1 cellular context compared by ENCODE assay signal in the genomic region with DNA sequence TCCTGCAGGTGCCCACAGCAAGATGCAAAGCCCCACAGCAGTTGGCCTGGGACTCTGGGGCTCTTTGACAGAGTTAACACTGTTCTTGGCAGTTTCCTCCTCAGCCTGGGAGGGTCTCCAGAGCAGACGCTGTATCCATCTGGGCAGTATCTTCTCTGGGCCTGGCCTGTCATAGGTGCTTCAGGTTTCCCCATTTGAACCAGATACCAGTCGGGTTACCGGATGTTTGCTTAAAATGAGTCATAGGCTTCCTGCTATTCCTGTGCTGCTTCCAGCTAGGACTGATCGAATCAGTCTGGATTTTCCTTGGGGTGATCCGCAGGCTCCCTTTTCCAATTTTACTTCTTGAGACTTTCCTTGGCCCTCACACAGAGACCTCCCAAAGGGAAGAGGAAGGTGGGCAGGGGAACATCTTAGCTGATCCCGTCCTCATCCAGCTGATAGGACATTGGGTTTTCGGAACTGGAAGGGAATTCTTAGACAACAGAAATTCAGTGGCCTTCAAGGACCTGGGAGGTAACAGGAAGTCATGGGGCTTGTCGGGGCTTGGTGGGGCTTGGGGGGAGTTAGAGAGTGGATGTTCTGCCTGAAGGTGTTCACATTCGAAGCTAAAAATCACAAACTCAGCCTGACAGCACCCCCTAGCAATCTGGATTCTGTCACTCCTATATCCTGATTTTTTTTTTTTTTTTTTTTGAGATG.
TF ChIP-seq lines count a peak whose summit lies in the region.

No MANE protein-coding gene starts in this region.

TF ChIP-seq in HepG2, 621 proteins besides CTCF, POLR2A, EP300 and RAD21 (continued from another document and continues in another):
- TF ChIP-seq, protein P1, sequence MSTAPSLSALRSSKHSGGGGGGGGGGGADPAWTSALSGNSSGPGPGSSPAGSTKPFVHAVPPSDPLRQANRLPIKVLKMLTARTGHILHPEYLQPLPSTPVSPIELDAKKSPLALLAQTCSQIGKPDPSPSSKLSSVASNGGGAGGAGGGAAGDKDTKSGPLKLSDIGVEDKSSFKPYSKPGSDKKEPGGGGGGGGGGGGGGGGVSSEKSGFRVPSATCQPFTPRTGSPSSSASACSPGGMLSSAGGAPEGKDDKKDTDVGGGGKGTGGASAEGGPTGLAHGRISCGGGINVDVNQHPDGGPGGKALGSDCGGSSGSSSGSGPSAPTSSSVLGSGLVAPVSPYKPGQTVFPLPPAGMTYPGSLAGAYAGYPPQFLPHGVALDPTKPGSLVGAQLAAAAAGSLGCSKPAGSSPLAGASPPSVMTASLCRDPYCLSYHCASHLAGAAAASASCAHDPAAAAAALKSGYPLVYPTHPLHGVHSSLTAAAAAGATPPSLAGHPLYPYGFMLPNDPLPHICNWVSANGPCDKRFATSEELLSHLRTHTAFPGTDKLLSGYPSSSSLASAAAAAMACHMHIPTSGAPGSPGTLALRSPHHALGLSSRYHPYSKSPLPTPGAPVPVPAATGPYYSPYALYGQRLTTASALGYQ (CRISPR knock-in tag; IDR thresholded peaks at IDR 0.05), result peak; percentile 53; the same call in 1 of the 2 replicates
- TF ChIP-seq HNRNPLL (IDR thresholded peaks at IDR 0.05; ENCODE audit: low read depth, low read length, poor library complexity, severe bottlenecking) (no peak), ZNF792 (CRISPR knock-in tag; IDR thresholded peaks at IDR 0.05) (0 out of 2 replicates have a peak, but pooled peaks have one; percentile 56), SP1 (IDR thresholded peaks at IDR 0.05) (no peak), SP1 (CRISPR knock-in tag; IDR thresholded peaks at IDR 0.05) (no peak), RBAK (CRISPR knock-in tag; IDR thresholded peaks at IDR 0.05) (no peak), ZNF660 (CRISPR knock-in tag; IDR thresholded peaks at IDR 0.05; ENCODE audit: borderline replicate concordance, low read depth) (no peak), ZNF775 (CRISPR knock-in tag; IDR thresholded peaks at IDR 0.05; ENCODE audit: borderline replicate concordance) (no peak), ZNF619 (CRISPR knock-in tag; IDR thresholded peaks at IDR 0.05) (no peak), PHB2 (IDR thresholded peaks at IDR 0.05; ENCODE audit: partially characterized antibody) (no peak), WIZ (CRISPR knock-in tag; IDR thresholded peaks at IDR 0.05) (no peak), KDM5A (IDR thresholded peaks at IDR 0.05; ENCODE audit: borderline replicate concordance, low read length) (no peak), NR1H2 (CRISPR knock-in tag; IDR thresholded peaks at IDR 0.05; ENCODE audit: borderline replicate concordance, low read depth) (no peak), ZNF720 (CRISPR knock-in tag; IDR thresholded peaks at IDR 0.05) (no peak), GLI4 (CRISPR knock-in tag; IDR thresholded peaks at IDR 0.05; ENCODE audit: borderline replicate concordance) (no peak), NR2F2 (IDR thresholded peaks at IDR 0.05; ENCODE audit: borderline replicate concordance, low read depth) (no peak), PAF1 (CRISPR knock-in tag; IDR thresholded peaks at IDR 0.05) (no peak), NFIB (CRISPR knock-in tag; IDR thresholded peaks at IDR 0.05; ENCODE audit: borderline replicate concordance) (no peak), ZNF10 (CRISPR knock-in tag; IDR thresholded peaks at IDR 0.05; ENCODE audit: borderline replicate concordance, low read depth) (no peak), MAFK (conservative IDR thresholded peaks at IDR 0.05 in 1 of 2, IDR thresholded peaks at IDR 0.05 in 1 of 2; ENCODE audit: low read length in 2 of 2) (no peak), MYNN (CRISPR knock-in tag; IDR thresholded peaks at IDR 0.05; ENCODE audit: low read depth) (no peak), ZNF577 (CRISPR knock-in tag; IDR thresholded peaks at IDR 0.05; ENCODE audit: borderline replicate concordance, low read depth) (no peak), ETV5 (CRISPR knock-in tag; IDR thresholded peaks at IDR 0.05; ENCODE audit: borderline replicate concordance) (peak; percentile 99), ELF3 (CRISPR knock-in tag; IDR thresholded peaks at IDR 0.05) (peak; percentile 64; the same call in 1 of the 2 replicates), IRX3 (CRISPR knock-in tag; IDR thresholded peaks at IDR 0.05; ENCODE audit: borderline replicate concordance, low read depth) (no peak), MTA1 (CRISPR knock-in tag; IDR thresholded peaks at IDR 0.05; ENCODE audit: borderline replicate concordance) (no peak)
- TF ChIP-seq, protein P2, sequence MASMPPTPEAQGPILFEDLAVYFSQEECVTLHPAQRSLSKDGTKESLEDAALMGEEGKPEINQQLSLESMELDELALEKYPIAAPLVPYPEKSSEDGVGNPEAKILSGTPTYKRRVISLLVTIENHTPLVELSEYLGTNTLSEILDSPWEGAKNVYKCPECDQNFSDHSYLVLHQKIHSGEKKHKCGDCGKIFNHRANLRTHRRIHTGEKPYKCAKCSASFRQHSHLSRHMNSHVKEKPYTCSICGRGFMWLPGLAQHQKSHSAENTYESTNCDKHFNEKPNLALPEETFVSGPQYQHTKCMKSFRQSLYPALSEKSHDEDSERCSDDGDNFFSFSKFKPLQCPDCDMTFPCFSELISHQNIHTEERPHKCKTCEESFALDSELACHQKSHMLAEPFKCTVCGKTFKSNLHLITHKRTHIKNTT (CRISPR knock-in tag; IDR thresholded peaks at IDR 0.05), result no peak
- TF ChIP-seq, protein P3, sequence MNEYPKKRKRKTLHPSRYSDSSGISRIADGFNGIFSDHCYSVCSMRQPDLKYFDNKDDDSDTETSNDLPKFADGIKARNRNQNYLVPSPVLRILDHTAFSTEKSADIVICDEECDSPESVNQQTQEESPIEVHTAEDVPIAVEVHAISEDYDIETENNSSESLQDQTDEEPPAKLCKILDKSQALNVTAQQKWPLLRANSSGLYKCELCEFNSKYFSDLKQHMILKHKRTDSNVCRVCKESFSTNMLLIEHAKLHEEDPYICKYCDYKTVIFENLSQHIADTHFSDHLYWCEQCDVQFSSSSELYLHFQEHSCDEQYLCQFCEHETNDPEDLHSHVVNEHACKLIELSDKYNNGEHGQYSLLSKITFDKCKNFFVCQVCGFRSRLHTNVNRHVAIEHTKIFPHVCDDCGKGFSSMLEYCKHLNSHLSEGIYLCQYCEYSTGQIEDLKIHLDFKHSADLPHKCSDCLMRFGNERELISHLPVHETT (CRISPR knock-in tag; conservative IDR thresholded peaks at IDR 0.05), result no peak
- TF ChIP-seq, protein P4, sequence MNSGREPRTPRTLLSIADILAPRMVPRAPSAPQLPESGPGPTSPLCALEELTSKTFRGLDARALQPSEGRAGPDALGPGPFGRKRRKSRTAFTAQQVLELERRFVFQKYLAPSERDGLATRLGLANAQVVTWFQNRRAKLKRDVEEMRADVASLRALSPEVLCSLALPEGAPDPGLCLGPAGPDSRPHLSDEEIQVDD (CRISPR knock-in tag; IDR thresholded peaks at IDR 0.05; ENCODE audit: borderline replicate concordance), result no peak
- TF ChIP-seq, protein P5, sequence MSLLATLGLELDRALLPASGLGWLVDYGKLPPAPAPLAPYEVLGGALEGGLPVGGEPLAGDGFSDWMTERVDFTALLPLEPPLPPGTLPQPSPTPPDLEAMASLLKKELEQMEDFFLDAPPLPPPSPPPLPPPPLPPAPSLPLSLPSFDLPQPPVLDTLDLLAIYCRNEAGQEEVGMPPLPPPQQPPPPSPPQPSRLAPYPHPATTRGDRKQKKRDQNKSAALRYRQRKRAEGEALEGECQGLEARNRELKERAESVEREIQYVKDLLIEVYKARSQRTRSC (CRISPR knock-in tag; IDR thresholded peaks at IDR 0.05; ENCODE audit: low read depth), result no peak
- TF ChIP-seq, protein P6, sequence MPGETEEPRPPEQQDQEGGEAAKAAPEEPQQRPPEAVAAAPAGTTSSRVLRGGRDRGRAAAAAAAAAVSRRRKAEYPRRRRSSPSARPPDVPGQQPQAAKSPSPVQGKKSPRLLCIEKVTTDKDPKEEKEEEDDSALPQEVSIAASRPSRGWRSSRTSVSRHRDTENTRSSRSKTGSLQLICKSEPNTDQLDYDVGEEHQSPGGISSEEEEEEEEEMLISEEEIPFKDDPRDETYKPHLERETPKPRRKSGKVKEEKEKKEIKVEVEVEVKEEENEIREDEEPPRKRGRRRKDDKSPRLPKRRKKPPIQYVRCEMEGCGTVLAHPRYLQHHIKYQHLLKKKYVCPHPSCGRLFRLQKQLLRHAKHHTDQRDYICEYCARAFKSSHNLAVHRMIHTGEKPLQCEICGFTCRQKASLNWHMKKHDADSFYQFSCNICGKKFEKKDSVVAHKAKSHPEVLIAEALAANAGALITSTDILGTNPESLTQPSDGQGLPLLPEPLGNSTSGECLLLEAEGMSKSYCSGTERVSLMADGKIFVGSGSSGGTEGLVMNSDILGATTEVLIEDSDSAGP (CRISPR knock-in tag; IDR thresholded peaks at IDR 0.05; ENCODE audit: borderline replicate concordance), result no peak
- TF ChIP-seq, protein P7, sequence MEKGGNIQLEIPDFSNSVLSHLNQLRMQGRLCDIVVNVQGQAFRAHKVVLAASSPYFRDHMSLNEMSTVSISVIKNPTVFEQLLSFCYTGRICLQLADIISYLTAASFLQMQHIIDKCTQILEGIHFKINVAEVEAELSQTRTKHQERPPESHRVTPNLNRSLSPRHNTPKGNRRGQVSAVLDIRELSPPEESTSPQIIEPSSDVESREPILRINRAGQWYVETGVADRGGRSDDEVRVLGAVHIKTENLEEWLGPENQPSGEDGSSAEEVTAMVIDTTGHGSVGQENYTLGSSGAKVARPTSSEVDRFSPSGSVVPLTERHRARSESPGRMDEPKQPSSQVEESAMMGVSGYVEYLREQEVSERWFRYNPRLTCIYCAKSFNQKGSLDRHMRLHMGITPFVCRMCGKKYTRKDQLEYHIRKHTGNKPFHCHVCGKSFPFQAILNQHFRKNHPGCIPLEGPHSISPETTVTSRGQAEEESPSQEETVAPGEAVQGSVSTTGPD (CRISPR knock-in tag; IDR thresholded peaks at IDR 0.05), result no peak
- TF ChIP-seq, protein P8, sequence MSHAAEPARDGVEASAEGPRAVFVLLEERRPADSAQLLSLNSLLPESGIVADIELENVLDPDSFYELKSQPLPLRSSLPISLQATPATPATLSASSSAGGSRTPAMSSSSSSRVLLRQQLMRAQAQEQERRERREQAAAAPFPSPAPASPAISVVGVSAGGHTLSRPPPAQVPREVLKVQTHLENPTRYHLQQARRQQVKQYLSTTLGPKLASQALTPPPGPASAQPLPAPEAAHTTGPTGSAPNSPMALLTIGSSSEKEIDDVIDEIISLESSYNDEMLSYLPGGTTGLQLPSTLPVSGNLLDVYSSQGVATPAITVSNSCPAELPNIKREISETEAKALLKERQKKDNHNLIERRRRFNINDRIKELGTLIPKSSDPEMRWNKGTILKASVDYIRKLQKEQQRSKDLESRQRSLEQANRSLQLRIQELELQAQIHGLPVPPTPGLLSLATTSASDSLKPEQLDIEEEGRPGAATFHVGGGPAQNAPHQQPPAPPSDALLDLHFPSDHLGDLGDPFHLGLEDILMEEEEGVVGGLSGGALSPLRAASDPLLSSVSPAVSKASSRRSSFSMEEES (CRISPR knock-in tag; IDR thresholded peaks at IDR 0.05), result peak; percentile 61
- TF ChIP-seq, protein P9, sequence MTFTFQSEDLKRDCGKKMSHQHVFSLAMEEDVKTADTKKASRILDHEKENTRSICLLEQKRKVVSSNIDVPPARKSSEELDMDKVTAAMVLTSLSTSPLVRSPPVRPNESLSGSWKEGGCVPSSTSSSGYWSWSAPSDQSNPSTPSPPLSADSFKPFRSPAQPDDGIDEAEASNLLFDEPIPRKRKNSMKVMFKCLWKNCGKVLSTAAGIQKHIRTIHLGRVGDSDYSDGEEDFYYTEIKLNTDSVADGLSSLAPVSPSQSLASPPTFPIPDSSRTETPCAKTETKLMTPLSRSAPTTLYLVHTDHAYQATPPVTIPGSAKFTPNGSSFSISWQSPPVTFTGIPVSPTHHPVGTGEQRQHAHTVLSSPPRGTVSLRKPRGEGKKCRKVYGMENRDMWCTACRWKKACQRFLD (CRISPR knock-in tag; IDR thresholded peaks at IDR 0.05; ENCODE audit: borderline replicate concordance), result no peak
- TF ChIP-seq, protein P10, sequence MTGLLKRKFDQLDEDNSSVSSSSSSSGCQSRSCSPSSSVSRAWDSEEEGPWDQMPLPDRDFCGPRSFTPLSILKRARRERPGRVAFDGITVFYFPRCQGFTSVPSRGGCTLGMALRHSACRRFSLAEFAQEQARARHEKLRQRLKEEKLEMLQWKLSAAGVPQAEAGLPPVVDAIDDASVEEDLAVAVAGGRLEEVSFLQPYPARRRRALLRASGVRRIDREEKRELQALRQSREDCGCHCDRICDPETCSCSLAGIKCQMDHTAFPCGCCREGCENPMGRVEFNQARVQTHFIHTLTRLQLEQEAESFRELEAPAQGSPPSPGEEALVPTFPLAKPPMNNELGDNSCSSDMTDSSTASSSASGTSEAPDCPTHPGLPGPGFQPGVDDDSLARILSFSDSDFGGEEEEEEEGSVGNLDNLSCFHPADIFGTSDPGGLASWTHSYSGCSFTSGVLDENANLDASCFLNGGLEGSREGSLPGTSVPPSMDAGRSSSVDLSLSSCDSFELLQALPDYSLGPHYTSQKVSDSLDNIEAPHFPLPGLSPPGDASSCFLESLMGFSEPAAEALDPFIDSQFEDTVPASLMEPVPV (CRISPR knock-in tag; IDR thresholded peaks at IDR 0.05), result peak; percentile 55; the same call in 1 of the 2 replicates
- TF ChIP-seq, protein P11, sequence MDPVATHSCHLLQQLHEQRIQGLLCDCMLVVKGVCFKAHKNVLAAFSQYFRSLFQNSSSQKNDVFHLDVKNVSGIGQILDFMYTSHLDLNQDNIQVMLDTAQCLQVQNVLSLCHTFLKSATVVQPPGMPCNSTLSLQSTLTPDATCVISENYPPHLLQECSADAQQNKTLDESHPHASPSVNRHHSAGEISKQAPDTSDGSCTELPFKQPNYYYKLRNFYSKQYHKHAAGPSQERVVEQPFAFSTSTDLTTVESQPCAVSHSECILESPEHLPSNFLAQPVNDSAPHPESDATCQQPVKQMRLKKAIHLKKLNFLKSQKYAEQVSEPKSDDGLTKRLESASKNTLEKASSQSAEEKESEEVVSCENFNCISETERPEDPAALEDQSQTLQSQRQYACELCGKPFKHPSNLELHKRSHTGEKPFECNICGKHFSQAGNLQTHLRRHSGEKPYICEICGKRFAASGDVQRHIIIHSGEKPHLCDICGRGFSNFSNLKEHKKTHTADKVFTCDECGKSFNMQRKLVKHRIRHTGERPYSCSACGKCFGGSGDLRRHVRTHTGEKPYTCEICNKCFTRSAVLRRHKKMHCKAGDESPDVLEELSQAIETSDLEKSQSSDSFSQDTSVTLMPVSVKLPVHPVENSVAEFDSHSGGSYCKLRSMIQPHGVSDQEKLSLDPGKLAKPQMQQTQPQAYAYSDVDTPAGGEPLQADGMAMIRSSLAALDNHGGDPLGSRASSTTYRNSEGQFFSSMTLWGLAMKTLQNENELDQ (CRISPR knock-in tag; IDR thresholded peaks at IDR 0.05; ENCODE audit: borderline replicate concordance), result no peak
- TF ChIP-seq, protein P12, sequence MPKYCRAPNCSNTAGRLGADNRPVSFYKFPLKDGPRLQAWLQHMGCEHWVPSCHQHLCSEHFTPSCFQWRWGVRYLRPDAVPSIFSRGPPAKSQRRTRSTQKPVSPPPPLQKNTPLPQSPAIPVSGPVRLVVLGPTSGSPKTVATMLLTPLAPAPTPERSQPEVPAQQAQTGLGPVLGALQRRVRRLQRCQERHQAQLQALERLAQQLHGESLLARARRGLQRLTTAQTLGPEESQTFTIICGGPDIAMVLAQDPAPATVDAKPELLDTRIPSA (CRISPR knock-in tag; IDR thresholded peaks at IDR 0.05; ENCODE audit: borderline replicate concordance), result no peak
- TF ChIP-seq, protein P13, sequence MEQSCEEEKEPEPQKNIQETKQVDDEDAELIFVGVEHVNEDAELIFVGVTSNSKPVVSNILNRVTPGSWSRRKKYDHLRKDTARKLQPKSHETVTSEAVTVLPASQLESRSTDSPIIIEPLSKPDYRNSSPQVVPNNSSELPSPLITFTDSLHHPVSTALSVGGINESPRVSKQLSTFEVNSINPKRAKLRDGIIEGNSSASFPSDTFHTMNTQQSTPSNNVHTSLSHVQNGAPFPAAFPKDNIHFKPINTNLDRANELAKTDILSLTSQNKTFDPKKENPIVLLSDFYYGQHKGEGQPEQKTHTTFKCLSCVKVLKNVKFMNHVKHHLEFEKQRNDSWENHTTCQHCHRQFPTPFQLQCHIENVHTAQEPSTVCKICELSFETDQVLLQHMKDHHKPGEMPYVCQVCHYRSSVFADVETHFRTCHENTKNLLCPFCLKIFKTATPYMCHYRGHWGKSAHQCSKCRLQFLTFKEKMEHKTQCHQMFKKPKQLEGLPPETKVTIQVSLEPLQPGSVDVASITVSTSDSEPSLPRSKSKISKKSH (CRISPR knock-in tag; IDR thresholded peaks at IDR 0.05; ENCODE audit: borderline replicate concordance), result no peak
